8 cellular contexts compared by ENCODE assay signal in the genomic region with DNA sequence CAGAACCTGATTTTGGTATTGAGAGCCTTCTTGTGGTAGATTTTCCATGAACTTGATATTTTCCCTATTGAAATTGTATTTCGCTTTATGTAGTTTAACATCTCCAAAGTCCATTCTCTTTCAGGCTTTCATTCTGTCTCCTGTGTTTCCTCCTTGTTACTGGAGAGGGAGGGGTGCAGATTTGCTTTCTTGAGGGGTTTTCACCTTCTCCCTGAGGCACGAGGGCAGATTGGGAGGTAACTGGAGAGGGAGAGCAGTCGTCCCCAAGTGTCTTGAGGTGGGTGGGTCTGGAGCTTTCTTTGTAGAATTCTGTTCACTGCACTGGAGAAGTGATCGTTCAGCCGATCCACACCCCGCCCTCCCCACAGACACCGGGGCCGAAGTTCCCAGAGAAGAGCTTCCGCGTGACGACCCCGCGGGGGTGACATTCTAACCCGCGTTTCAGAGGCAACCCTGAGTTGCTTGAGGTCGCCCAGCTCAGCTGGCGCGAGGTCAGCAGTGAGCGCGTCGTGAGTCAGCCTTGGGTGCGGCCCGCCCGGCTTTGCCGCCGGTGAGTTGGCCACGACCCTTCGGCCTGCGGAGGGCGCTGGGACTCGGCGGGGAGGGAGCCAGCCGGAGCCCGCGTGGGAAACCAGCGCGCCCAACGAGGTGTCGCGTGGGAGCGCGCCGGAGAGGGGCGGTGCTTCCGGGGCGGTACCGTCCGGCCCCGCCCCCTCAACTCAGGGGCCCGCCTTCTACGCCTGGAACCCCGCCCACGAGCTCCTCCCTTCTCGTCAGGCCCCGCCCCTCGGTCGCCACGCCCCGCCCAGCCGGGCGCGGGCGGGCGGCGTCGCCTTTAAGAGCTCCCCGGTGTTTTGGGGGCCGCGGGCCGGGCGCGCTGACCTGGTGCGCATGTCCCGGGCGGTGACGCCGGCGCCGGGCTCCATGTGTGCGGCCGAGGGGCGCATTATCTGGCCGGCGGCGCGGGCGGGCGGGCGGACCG. TPM values are rescaled to one million over a fixed set of nuclear protein-coding genes. Genes with fewer than 3 reads are reported as not detected.
DNase-seq lines count a peak whose midpoint lies in the region; ATAC-seq, FAIRE-seq and TF ChIP-seq lines count a peak whose summit lies in the region.

A gene with protein sequence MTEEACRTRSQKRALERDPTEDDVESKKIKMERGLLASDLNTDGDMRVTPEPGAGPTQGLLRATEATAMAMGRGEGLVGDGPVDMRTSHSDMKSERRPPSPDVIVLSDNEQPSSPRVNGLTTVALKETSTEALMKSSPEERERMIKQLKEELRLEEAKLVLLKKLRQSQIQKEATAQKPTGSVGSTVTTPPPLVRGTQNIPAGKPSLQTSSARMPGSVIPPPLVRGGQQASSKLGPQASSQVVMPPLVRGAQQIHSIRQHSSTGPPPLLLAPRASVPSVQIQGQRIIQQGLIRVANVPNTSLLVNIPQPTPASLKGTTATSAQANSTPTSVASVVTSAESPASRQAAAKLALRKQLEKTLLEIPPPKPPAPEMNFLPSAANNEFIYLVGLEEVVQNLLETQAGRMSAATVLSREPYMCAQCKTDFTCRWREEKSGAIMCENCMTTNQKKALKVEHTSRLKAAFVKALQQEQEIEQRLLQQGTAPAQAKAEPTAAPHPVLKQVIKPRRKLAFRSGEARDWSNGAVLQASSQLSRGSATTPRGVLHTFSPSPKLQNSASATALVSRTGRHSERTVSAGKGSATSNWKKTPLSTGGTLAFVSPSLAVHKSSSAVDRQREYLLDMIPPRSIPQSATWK (plus strand): TSS at position 797 of the 982 bp plus-strand sequence. CDS start 59,671 bp downstream, outside the sequence.

- FAIRE-seq in GM12891 (lab: Jason Lieb, UNC) (peak; percentile 94), urothelium cell line (lab: Jason Lieb, UNC) (no peak)

- ATAC-seq in HG02759 (IDR thresholded peaks at IDR 0.05; ENCODE audit: unreplicated experiment) (peak; percentile 78), left ventricle myocardium superior (peak; percentile 97)

- peak within 1 kb of the TSS; percentile 12 for H3K27ac ChIP-seq in angular gyrus (ENCODE audit: low read depth, low read length)

- DNase-seq in GM12891 (ENCODE audit: insufficient read length, low spot score) (peak; percentile 74), NCI-H128 (lab: John Stamatoyannopoulos, UW; ENCODE audit: unreplicated experiment) (peak; percentile 73), T-helper 2 cell (peak; percentile 84 to 91 (median 86)), left ventricle myocardium superior (peak; percentile 97), pulmonary artery endothelial cell (ENCODE audit: low read depth, low spot score) (peak; percentile 56), urothelium cell line (ENCODE audit: low spot score) (peak; percentile 84)

- intact Hi-C loops in left ventricle myocardium superior (cut with micrococcal nuclease), result no loop called here

- TF ChIP-seq POLR2A in GM12891 (IDR thresholded peaks at IDR 0.05; ENCODE audit: low read depth, low read length), result no peak; the same call in 1 of the 2 replicates

TF ChIP-seq in GM12891, 5 proteins besides CTCF, POLR2A, EP300 and RAD21:
- TF ChIP-seq PAX5 (IDR thresholded peaks at IDR 0.05; ENCODE audit: insufficient read depth, low read length, severe bottlenecking) (peak; percentile 11), POU2F2 (IDR thresholded peaks at IDR 0.05; ENCODE audit: low read depth, low read length) (no peak)

RNA-seq across cellular contexts. Expression of the gene that starts here (rescaled TPM):
- 24.8 TPM for polyA plus RNA-seq in GM12891 (2012; ENCODE audit: low read depth, missing spikeins)
- total RNA-seq in left ventricle myocardium superior, result 29.7 TPM
- total RNA-seq in pulmonary artery endothelial cell, result 67.4 and 72.9 TPM in 2 replicates

Comparison
In these comparisons a context has a peak if more than half of its experiments do, and no peak if none do; other contexts are left out.
1. Peak in every context shown above with its lines: DNase-seq, ATAC-seq and H3K27ac ChIP-seq.